1 cellular context compared by ENCODE assay signal in the genomic region with DNA sequence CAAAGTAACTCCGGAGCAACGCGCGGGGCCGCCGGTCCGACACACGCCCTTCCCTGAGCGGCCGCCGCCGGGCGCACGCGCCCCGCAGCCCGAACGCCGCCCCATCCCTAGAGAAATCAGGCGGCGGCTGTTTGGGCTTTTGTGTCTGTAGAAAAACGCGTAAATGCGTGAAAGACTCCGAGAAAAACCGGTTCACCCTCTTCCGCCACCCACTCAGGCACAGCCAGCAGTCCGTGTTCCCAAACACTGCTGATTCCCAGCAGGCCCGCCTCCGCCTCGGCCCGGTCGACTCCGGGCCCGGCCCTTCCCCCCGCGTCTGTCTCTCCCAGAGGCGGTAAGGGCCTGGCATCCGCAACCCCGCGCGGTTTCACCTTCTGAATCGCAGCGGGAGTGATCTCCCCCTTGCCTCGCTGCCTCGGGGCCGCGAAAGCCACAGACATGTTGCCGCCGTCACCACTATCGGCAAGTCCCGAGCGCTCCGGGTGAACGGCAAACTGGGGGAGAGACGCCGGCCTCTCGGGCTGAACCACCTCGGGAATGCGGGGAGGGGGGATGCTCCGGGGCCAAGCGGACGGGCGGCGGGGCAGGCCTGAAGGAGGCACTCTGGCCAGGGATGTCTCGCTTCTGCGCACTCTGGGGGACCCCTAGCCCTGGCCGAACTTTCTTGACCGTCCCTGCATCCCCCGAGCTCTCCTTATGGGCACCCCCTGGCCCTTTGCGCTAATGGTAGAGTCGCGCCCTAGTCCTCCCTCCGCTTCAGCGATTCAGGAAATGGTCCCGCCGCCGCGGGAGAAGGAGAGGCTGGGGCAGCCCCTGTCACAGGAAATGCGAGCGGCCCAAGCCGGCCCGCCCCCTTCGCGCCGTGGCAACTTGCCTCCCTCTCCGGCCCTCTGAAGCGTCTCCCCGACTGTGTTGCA.
TF ChIP-seq lines count a peak whose summit lies in the region.

A gene with protein sequence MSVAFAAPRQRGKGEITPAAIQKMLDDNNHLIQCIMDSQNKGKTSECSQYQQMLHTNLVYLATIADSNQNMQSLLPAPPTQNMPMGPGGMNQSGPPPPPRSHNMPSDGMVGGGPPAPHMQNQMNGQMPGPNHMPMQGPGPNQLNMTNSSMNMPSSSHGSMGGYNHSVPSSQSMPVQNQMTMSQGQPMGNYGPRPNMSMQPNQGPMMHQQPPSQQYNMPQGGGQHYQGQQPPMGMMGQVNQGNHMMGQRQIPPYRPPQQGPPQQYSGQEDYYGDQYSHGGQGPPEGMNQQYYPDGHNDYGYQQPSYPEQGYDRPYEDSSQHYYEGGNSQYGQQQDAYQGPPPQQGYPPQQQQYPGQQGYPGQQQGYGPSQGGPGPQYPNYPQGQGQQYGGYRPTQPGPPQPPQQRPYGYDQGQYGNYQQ (minus strand): TSS at position 484 of the 917 bp plus-strand sequence. CDS start 44 bp downstream, at position 440.

TF ChIP-seq in K562, 482 proteins besides CTCF, POLR2A, EP300 and RAD21 (continued from another document and continues in another):
- TF ChIP-seq KLF10 (CRISPR knock-in tag; IDR thresholded peaks at IDR 0.05) (no peak), CAMTA2 (CRISPR knock-in tag; conservative IDR thresholded peaks at IDR 0.05) (no peak), BRF1 (IDR thresholded peaks at IDR 0.05; ENCODE audit: borderline replicate concordance, extremely low read depth, insufficient read length) (no peak), SETDB1 (IDR thresholded peaks at IDR 0.05; ENCODE audit: low read length) (no peak), PYGO2 (tag; IDR thresholded peaks at IDR 0.05) (peak; percentile 20; the same call in 1 of the 2 replicates), TCF7 (IDR thresholded peaks at IDR 0.05; ENCODE audit: borderline replicate concordance) (no peak; the same call in 1 of the 2 replicates), ZNF584 (CRISPR knock-in tag; IDR thresholded peaks at IDR 0.05; ENCODE audit: low read depth) (no peak), CBX2 (IDR thresholded peaks at IDR 0.05; ENCODE audit: insufficient read depth, low read length, poor library complexity, severe bottlenecking) (no peak), MED1 (CRISPR knock-in tag; IDR thresholded peaks at IDR 0.05; ENCODE audit: borderline replicate concordance) (peak; percentile 16; the same call in 1 of the 2 replicates), RBM15 (IDR thresholded peaks at IDR 0.05; ENCODE audit: insufficient read depth, low read length) (no peak), ASH1L (IDR thresholded peaks at IDR 0.05; ENCODE audit: borderline replicate concordance, low read depth, partially characterized antibody) (peak; percentile 91), POLR2AphosphoS5 (IDR thresholded peaks at IDR 0.05; ENCODE audit: control insufficient read depth, insufficient read depth, low read depth, low read length) (peak; percentile 87; the same call in 1 of the 2 replicates), CBFA2T2 (conservative IDR thresholded peaks at IDR 0.05) (no peak), NFYB (IDR thresholded peaks at IDR 0.05; ENCODE audit: extremely low read depth, insufficient read length) (no peak), RBM17 (IDR thresholded peaks at IDR 0.05; ENCODE audit: borderline replicate concordance, low read depth, low read length) (no peak), TAF15 (IDR thresholded peaks at IDR 0.05; ENCODE audit: low read depth, low read length) (no peak), ZNF589 (CRISPR knock-in tag; IDR thresholded peaks at IDR 0.05; ENCODE audit: low read depth) (peak; percentile 36; the same call in 1 of the 2 replicates), RBM22 (IDR thresholded peaks at IDR 0.05; ENCODE audit: low read depth, low read length, poor library complexity, severe bottlenecking) (no peak), XRCC4 (IDR thresholded peaks at IDR 0.05; ENCODE audit: extremely low read depth, insufficient read depth, insufficient read length) (no peak), ZNF408 (CRISPR knock-in tag; IDR thresholded peaks at IDR 0.05; ENCODE audit: low read depth) (no peak), GATAD2A (IDR thresholded peaks at IDR 0.05) (no peak), MAFK (IDR thresholded peaks at IDR 0.05; ENCODE audit: low read length) (no peak), STAG1 (CRISPR knock-in tag; IDR thresholded peaks at IDR 0.05; ENCODE audit: borderline replicate concordance) (no peak), ZNF785 (CRISPR knock-in tag; IDR thresholded peaks at IDR 0.05) (no peak), GTF2F1 (IDR thresholded peaks at IDR 0.05; ENCODE audit: low read depth, low read length) (peak; percentile 22; the same call in 1 of the 2 replicates), ZNF143 (CRISPR knock-in tag; IDR thresholded peaks at IDR 0.05) (no peak), NR3C1 (CRISPR knock-in tag; IDR thresholded peaks at IDR 0.05) (no peak), CHD2 (IDR thresholded peaks at IDR 0.05; ENCODE audit: low read depth, low read length) (peak; percentile 48), SREBF1 (IDR thresholded peaks at IDR 0.05; ENCODE audit: borderline replicate concordance, low read depth, low read length) (0 out of 2 replicates have a peak, but pooled peaks have one; percentile 82), TRIM24 (IDR thresholded peaks at IDR 0.05) (peak in 1 of 2 experiments; percentile 74; a peak in 2 of 4 replicates), CREBBP (IDR thresholded peaks at IDR 0.05; ENCODE audit: low read depth, low read length) (no peak), ZNF12 (CRISPR knock-in tag; IDR thresholded peaks at IDR 0.05) (peak; percentile 49; the same call in 1 of the 2 replicates), BMI1 (IDR thresholded peaks at IDR 0.05; ENCODE audit: low read length) (no peak), MYNN (IDR thresholded peaks at IDR 0.05) (no peak), MYNN (CRISPR knock-in tag; IDR thresholded peaks at IDR 0.05) (no peak; the same call in 1 of the 2 replicates)
- TF ChIP-seq, protein P1, sequence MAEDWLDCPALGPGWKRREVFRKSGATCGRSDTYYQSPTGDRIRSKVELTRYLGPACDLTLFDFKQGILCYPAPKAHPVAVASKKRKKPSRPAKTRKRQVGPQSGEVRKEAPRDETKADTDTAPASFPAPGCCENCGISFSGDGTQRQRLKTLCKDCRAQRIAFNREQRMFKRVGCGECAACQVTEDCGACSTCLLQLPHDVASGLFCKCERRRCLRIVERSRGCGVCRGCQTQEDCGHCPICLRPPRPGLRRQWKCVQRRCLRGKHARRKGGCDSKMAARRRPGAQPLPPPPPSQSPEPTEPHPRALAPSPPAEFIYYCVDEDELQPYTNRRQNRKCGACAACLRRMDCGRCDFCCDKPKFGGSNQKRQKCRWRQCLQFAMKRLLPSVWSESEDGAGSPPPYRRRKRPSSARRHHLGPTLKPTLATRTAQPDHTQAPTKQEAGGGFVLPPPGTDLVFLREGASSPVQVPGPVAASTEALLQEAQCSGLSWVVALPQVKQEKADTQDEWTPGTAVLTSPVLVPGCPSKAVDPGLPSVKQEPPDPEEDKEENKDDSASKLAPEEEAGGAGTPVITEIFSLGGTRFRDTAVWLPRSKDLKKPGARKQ (CRISPR knock-in tag; IDR thresholded peaks at IDR 0.05): no peak
- TF ChIP-seq, protein P2, sequence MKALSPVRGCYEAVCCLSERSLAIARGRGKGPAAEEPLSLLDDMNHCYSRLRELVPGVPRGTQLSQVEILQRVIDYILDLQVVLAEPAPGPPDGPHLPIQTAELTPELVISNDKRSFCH (CRISPR knock-in tag; IDR thresholded peaks at IDR 0.05): no peak
- TF ChIP-seq, protein P2 (tag; IDR thresholded peaks at IDR 0.05): no peak
- TF ChIP-seq, protein P3, sequence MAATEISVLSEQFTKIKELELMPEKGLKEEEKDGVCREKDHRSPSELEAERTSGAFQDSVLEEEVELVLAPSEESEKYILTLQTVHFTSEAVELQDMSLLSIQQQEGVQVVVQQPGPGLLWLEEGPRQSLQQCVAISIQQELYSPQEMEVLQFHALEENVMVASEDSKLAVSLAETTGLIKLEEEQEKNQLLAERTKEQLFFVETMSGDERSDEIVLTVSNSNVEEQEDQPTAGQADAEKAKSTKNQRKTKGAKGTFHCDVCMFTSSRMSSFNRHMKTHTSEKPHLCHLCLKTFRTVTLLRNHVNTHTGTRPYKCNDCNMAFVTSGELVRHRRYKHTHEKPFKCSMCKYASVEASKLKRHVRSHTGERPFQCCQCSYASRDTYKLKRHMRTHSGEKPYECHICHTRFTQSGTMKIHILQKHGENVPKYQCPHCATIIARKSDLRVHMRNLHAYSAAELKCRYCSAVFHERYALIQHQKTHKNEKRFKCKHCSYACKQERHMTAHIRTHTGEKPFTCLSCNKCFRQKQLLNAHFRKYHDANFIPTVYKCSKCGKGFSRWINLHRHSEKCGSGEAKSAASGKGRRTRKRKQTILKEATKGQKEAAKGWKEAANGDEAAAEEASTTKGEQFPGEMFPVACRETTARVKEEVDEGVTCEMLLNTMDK (IDR thresholded peaks at IDR 0.05; ENCODE audit: borderline replicate concordance, insufficient read depth, low read depth, low read length, poor library complexity, severe bottlenecking): no peak
- TF ChIP-seq, protein P4, sequence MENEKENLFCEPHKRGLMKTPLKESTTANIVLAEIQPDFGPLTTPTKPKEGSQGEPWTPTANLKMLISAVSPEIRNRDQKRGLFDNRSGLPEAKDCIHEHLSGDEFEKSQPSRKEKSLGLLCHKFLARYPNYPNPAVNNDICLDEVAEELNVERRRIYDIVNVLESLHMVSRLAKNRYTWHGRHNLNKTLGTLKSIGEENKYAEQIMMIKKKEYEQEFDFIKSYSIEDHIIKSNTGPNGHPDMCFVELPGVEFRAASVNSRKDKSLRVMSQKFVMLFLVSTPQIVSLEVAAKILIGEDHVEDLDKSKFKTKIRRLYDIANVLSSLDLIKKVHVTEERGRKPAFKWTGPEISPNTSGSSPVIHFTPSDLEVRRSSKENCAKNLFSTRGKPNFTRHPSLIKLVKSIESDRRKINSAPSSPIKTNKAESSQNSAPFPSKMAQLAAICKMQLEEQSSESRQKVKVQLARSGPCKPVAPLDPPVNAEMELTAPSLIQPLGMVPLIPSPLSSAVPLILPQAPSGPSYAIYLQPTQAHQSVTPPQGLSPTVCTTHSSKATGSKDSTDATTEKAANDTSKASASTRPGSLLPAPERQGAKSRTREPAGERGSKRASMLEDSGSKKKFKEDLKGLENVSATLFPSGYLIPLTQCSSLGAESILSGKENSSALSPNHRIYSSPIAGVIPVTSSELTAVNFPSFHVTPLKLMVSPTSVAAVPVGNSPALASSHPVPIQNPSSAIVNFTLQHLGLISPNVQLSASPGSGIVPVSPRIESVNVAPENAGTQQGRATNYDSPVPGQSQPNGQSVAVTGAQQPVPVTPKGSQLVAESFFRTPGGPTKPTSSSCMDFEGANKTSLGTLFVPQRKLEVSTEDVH (IDR thresholded peaks at IDR 0.05; ENCODE audit: low read depth, partially characterized antibody): peak; percentile 65
- TF ChIP-seq, protein P5, sequence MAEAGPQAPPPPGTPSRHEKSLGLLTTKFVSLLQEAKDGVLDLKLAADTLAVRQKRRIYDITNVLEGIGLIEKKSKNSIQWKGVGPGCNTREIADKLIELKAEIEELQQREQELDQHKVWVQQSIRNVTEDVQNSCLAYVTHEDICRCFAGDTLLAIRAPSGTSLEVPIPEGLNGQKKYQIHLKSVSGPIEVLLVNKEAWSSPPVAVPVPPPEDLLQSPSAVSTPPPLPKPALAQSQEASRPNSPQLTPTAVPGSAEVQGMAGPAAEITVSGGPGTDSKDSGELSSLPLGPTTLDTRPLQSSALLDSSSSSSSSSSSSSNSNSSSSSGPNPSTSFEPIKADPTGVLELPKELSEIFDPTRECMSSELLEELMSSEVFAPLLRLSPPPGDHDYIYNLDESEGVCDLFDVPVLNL (CRISPR knock-in tag; IDR thresholded peaks at IDR 0.05; ENCODE audit: low read depth): peak; percentile 54; the same call in 1 of the 2 replicates
- TF ChIP-seq, protein P6, sequence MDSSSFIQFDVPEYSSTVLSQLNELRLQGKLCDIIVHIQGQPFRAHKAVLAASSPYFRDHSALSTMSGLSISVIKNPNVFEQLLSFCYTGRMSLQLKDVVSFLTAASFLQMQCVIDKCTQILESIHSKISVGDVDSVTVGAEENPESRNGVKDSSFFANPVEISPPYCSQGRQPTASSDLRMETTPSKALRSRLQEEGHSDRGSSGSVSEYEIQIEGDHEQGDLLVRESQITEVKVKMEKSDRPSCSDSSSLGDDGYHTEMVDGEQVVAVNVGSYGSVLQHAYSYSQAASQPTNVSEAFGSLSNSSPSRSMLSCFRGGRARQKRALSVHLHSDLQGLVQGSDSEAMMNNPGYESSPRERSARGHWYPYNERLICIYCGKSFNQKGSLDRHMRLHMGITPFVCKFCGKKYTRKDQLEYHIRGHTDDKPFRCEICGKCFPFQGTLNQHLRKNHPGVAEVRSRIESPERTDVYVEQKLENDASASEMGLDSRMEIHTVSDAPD (CRISPR knock-in tag; IDR thresholded peaks at IDR 0.05): no peak
- TF ChIP-seq, protein P7, sequence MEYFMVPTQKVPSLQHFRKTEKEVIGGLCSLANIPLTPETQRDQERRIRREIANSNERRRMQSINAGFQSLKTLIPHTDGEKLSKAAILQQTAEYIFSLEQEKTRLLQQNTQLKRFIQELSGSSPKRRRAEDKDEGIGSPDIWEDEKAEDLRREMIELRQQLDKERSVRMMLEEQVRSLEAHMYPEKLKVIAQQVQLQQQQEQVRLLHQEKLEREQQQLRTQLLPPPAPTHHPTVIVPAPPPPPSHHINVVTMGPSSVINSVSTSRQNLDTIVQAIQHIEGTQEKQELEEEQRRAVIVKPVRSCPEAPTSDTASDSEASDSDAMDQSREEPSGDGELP (CRISPR knock-in tag; IDR thresholded peaks at IDR 0.05; ENCODE audit: borderline replicate concordance): peak; percentile 57
- TF ChIP-seq, protein P8, sequence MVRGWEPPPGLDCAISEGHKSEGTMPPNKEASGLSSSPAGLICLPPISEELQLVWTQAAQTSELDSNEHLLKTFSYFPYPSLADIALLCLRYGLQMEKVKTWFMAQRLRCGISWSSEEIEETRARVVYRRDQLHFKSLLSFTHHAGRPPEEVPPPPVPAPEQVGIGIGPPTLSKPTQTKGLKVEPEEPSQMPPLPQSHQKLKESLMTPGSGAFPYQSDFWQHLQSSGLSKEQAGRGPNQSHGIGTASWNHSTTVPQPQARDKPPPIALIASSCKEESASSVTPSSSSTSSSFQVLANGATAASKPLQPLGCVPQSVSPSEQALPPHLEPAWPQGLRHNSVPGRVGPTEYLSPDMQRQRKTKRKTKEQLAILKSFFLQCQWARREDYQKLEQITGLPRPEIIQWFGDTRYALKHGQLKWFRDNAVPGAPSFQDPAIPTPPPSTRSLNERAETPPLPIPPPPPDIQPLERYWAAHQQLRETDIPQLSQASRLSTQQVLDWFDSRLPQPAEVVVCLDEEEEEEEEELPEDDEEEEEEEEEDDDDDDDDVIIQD (CRISPR knock-in tag; IDR thresholded peaks at IDR 0.05): no peak
- TF ChIP-seq, protein P9, sequence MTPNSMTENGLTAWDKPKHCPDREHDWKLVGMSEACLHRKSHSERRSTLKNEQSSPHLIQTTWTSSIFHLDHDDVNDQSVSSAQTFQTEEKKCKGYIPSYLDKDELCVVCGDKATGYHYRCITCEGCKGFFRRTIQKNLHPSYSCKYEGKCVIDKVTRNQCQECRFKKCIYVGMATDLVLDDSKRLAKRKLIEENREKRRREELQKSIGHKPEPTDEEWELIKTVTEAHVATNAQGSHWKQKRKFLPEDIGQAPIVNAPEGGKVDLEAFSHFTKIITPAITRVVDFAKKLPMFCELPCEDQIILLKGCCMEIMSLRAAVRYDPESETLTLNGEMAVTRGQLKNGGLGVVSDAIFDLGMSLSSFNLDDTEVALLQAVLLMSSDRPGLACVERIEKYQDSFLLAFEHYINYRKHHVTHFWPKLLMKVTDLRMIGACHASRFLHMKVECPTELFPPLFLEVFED (CRISPR knock-in tag; conservative IDR thresholded peaks at IDR 0.05): 0 out of 2 replicates have a peak, but pooled peaks have one; percentile 22
